ENCODE assay signal across 8 cellular contexts in genomic region chr20:25308671-25309394, GRCh38.
DNase-seq lines count a peak whose midpoint lies in the region; ATAC-seq and TF ChIP-seq lines count a peak whose summit lies in the region.

No MANE protein-coding gene starts in this region.

- H3K27ac Mint-ChIP-seq in activated CD4-positive, alpha-beta T cell treated with anti-CD3 and anti-CD28 coated beads, Interleukin-2, amount 10 ng/mL, durations not matched to agents 7 days and 5 days: peak overlapping the region; percentile 46
- no peak overlapping the region for H3K27ac Mint-ChIP-seq in activated CD4-positive, alpha-beta memory T cell treated with anti-CD3 and anti-CD28 coated beads for 36 hours

- H3K9ac ChIP-seq in Karpas-422 (ENCODE audit: low read length): no peak overlapping the region

- peaks cover 6% of the 10 kb centered on the region for H3K36me3 Mint-ChIP-seq in activated CD4-positive, alpha-beta T cell treated with anti-CD3 and anti-CD28 coated beads, Interleukin-2, amount 10 ng/mL, durations not matched to agents 7 days and 5 days (ENCODE audit: low read depth)
- no peaks in the 10 kb centered on the region for H3K36me3 Mint-ChIP-seq in activated CD4-positive, alpha-beta memory T cell treated with anti-CD3 and anti-CD28 coated beads for 36 hours

- H3K27me3 Mint-ChIP-seq in activated CD4-positive, alpha-beta T cell treated with anti-CD3 and anti-CD28 coated beads, Interleukin-2, amount 10 ng/mL, durations not matched to agents 7 days and 5 days: no peaks in the 10 kb centered on the region
- H3K27me3 Mint-ChIP-seq in activated CD4-positive, alpha-beta memory T cell treated with anti-CD3 and anti-CD28 coated beads for 36 hours: no peaks in the 10 kb centered on the region

- H3K9me2 ChIP-seq in Karpas-422 (replicated peaks; ENCODE audit: insufficient read depth, low read length): no peaks in the 10 kb centered on the region

- intact Hi-C loops in activated CD4-positive, alpha-beta memory T cell treated with anti-CD3 and anti-CD28 coated beads for 36 hours (cut with micrococcal nuclease): no loop called here
- intact Hi-C loops in right cardiac atrium (cut with DNase I): no loop called here
- intact Hi-C loops in testis (cut with DNase I; ENCODE audit: low total_unique reads): no loop called here

- H3K27me3 ChIP-seq in right cardiac atrium (ENCODE audit: control insufficient read depth, insufficient read depth): no peaks in the 10 kb centered on the region
- no peaks in the 10 kb centered on the region for H3K27me3 ChIP-seq in thoracic aorta (replicated peaks; ENCODE audit: insufficient read depth)
- H3K27me3 ChIP-seq in Karpas-422 (ENCODE audit: low read length): no peaks in the 10 kb centered on the region
- H3K27me3 ChIP-seq in testis: no peaks in the 10 kb centered on the region

- no peaks in the 10 kb centered on the region for H3K79me2 ChIP-seq in Karpas-422 (ENCODE audit: low read length)

- CTCF ChIA-PET in activated CD4-positive, alpha-beta T cell treated with anti-CD3 and anti-CD28 coated beads, Interleukin-2, amount 10 ng/mL, durations not matched to agents 7 days and 5 days (lab: Charles Lee): interaction anchor here (0.6 to 1.5 kb wide), 5 partner anchors 9 to 106 kb away, joined by 3 to 4 read pairs (median 3); no protein-coding TSS in a partner anchor
- CTCF ChIA-PET in activated CD4-positive, alpha-beta memory T cell treated with anti-CD3 and anti-CD28 coated beads for 36 hours (lab: Charles Lee): interaction anchor here (0.7 to 1.3 kb wide), 5 partner anchors 14 to 315 kb away, joined by 3 to 8 read pairs (median 3); partner anchors contain the start of gene ABHD12

- H3K9me3 ChIP-seq in right cardiac atrium (ENCODE audit: control insufficient read depth, low read length) (no peaks in the 10 kb centered on the region), thoracic aorta (no peaks in the 10 kb centered on the region), Karpas-422 (ENCODE audit: low read length) (no peaks in the 10 kb centered on the region), testis (no peaks in the 10 kb centered on the region)

- no peak overlapping the region for H3K4me2 ChIP-seq in Karpas-422 (ENCODE audit: low read depth, low read length, poor library complexity, severe bottlenecking)

- no peak for TF ChIP-seq POLR2A in testis (IDR thresholded peaks at IDR 0.05)

- H3K4me3 ChIP-seq in right cardiac atrium (ENCODE audit: low read length): no peak overlapping the region
- no peak overlapping the region for H3K4me3 ChIP-seq in thoracic aorta
- H3K4me3 ChIP-seq in Karpas-422 (ENCODE audit: low read length): no peak overlapping the region
- H3K4me3 ChIP-seq in testis: no peak overlapping the region

- H3K36me3 ChIP-seq in thoracic aorta (no peaks in the 10 kb centered on the region), Karpas-422 (ENCODE audit: insufficient read depth, low read length) (no peaks in the 10 kb centered on the region), testis (ENCODE audit: low read depth, missing control alignments) (no peaks in the 10 kb centered on the region)

- no peak overlapping the region for H3K4me3 Mint-ChIP-seq in activated CD4-positive, alpha-beta T cell treated with anti-CD3 and anti-CD28 coated beads, Interleukin-2, amount 10 ng/mL, durations not matched to agents 7 days and 5 days
- no peak overlapping the region for H3K4me3 Mint-ChIP-seq in activated CD4-positive, alpha-beta memory T cell treated with anti-CD3 and anti-CD28 coated beads for 36 hours

- H3K4me1 Mint-ChIP-seq in activated CD4-positive, alpha-beta T cell treated with anti-CD3 and anti-CD28 coated beads, Interleukin-2, amount 10 ng/mL, durations not matched to agents 7 days and 5 days: peaks cover 36% of the 10 kb centered on the region
- H3K4me1 Mint-ChIP-seq in activated CD4-positive, alpha-beta memory T cell treated with anti-CD3 and anti-CD28 coated beads for 36 hours (ENCODE audit: low read depth): peaks cover 31% of the 10 kb centered on the region

- no peaks in the 10 kb centered on the region for H4K20me1 ChIP-seq in Karpas-422 (ENCODE audit: insufficient read depth, low read depth, low read length)

- no peak overlapping the region for H2AFZ ChIP-seq in Karpas-422 (ENCODE audit: low read length)

- TF ChIP-seq CTCF in thoracic aorta (IDR thresholded peaks at IDR 0.05) (no peak), testis (IDR thresholded peaks at IDR 0.05) (no peak)

- WGBS in right cardiac atrium: 85% methylated on average over 17 of the region's 17 CpGs
- 73 to 89% methylated on average over 7 to 17 of the region's 17 CpGs for WGBS in testis, 2 donors

- H3K27ac ChIP-seq in right cardiac atrium (ENCODE audit: low read length) (no peak overlapping the region), thoracic aorta (peak overlapping the region; percentile 16 to 58), Karpas-422 (ENCODE audit: low read length) (no peak overlapping the region), testis (no peak overlapping the region)

- peak; percentile 2 to 20 for ATAC-seq in right cardiac atrium
- ATAC-seq in thoracic aorta (ENCODE audit: insufficient number of reproducible peaks, low FRiP score, low read depth): no peak

- no peak for DNase-seq in activated CD4-positive, alpha-beta T cell treated with anti-CD3 and anti-CD28 coated beads, Interleukin-2, amount 10 ng/mL, durations not matched to agents 7 days and 5 days
- no peak for DNase-seq in activated CD4-positive, alpha-beta T cell treated with anti-CD3 and anti-CD28 coated beads, Interleukin-2, amount 50 U/mL, for 4 hours
- peak; percentile 30 for DNase-seq in activated CD4-positive, alpha-beta memory T cell treated with anti-CD3 and anti-CD28 coated beads for 36 hours
- peak; percentile 5 to 44 (median 36) for DNase-seq in right cardiac atrium
- DNase-seq in thoracic aorta (ENCODE audit: low spot score): no peak
- DNase-seq in iPS-NIHi7 (ENCODE audit: extremely low spot score): no peak
- no peak for DNase-seq in Karpas-422
- no peak for DNase-seq in testis

- POLR2A ChIA-PET in activated CD4-positive, alpha-beta T cell treated with anti-CD3 and anti-CD28 coated beads, Interleukin-2, amount 10 ng/mL, durations not matched to agents 7 days and 5 days (lab: Charles Lee): no interaction called here
- POLR2A ChIA-PET in activated CD4-positive, alpha-beta memory T cell treated with anti-CD3 and anti-CD28 coated beads for 36 hours (lab: Charles Lee): interaction anchor here (0.8 to 1.0 kb wide), 2 partner anchors 62 to 85 kb away, joined by 3 read pairs; no protein-coding TSS in a partner anchor

- H3K9me3 Mint-ChIP-seq in activated CD4-positive, alpha-beta T cell treated with anti-CD3 and anti-CD28 coated beads, Interleukin-2, amount 10 ng/mL, durations not matched to agents 7 days and 5 days: no peaks in the 10 kb centered on the region
- H3K9me3 Mint-ChIP-seq in activated CD4-positive, alpha-beta memory T cell treated with anti-CD3 and anti-CD28 coated beads for 36 hours: no peaks in the 10 kb centered on the region

- H3K4me1 ChIP-seq in right cardiac atrium (ENCODE audit: control insufficient read depth, insufficient read depth, low read length) (peaks cover 17% of the 10 kb centered on the region), thoracic aorta (ENCODE audit: control insufficient read depth in 1 of 2, low read depth in 2 of 2) (peaks cover 21 to 25% of the 10 kb centered on the region in 2 donors), Karpas-422 (ENCODE audit: low read length) (peaks cover 18% of the 10 kb centered on the region), testis (peaks cover 21% of the 10 kb centered on the region)

Comparison
In these comparisons a context has a peak if more than half of its experiments do, and no peak if none do; other contexts are left out.
1. DNase-seq: peak in activated CD4-positive, alpha-beta memory T cell treated with anti-CD3 and anti-CD28 coated beads for 36 hours (single experiment) and right cardiac atrium (3 of 3); none in activated CD4-positive, alpha-beta T cell treated with anti-CD3 and anti-CD28 coated beads, Interleukin-2, amount 10 ng/mL, durations not matched to agents 7 days and 5 days (single experiment), activated CD4-positive, alpha-beta T cell treated with anti-CD3 and anti-CD28 coated beads, Interleukin-2, amount 50 U/mL, for 4 hours (0 of 2), thoracic aorta (single experiment), iPS-NIHi7 (single experiment), Karpas-422 (single experiment) and testis (single experiment).
2. H3K27ac ChIP-seq: peak in thoracic aorta (2 of 2); none in right cardiac atrium (single experiment), Karpas-422 (single experiment) and testis (0 of 2).